23 cellular contexts compared by ENCODE assay signal in genomic region chr6:34418367-34418766, GRCh38. TPM values are rescaled to one million over a fixed set of nuclear protein-coding genes. Genes with fewer than 3 reads are reported as not detected.
A peak's percentile ranks its signal among the peaks of the same experiment; 100 is the strongest.
DNase-seq lines count a peak whose midpoint lies in the region; ATAC-seq and TF ChIP-seq lines count a peak whose summit lies in the region.
"Had no signal": no experiment of that assay in that cellular context is flagged by ENCODE, and none has a peak within 500 bp of the region (broad histone marks: within the 10 kb centered on the region; RNA-seq: fewer than 3 reads in every experiment).

No MANE protein-coding gene starts in this region.

- no peaks in the 10 kb centered on the region for H3K9me3 Mint-ChIP-seq in activated CD4-positive, alpha-beta T cell treated with anti-CD3 and anti-CD28 coated beads, Interleukin-2, amount 10 ng/mL, durations not matched to agents 24 days and 14 days
- H3K9me3 Mint-ChIP-seq in CD8-positive, alpha-beta T cell, result no peaks in the 10 kb centered on the region
- H3K9me3 Mint-ChIP-seq in activated T-helper 17 cell treated with anti-CD3 and anti-CD28 coated beads, Interleukin-2, amount 50 U/mL, for 72 hours, result no peaks in the 10 kb centered on the region
- peaks cover 4% of the 10 kb centered on the region for H3K9me3 Mint-ChIP-seq in mesothelial cell of epicardium
- H3K9me3 Mint-ChIP-seq: dendritic cell treated with granulocyte-macrophage colony-stimulating factor and Interleukin-4, amounts not matched to agents 40 ng/mL and 50 ng/mL, for 4 days had no signal

- WGBS in upper lobe of left lung, 2 donors, result 83 to 89% methylated on average over 5 of the region's 5 CpGs

- no peak for TF ChIP-seq CTCF in CD8-positive, alpha-beta T cell (IDR thresholded peaks at IDR 0.05)
- TF ChIP-seq CTCF in mesothelial cell of epicardium (IDR thresholded peaks at IDR 0.05; ENCODE audit: unreplicated experiment), result no peak
- TF ChIP-seq CTCF in vagina (IDR thresholded peaks at IDR 0.05), result no peak
- TF ChIP-seq CTCF in upper lobe of left lung (IDR thresholded peaks at IDR 0.05), result no peak

- no peaks in the 10 kb centered on the region for H3K27me3 Mint-ChIP-seq in activated CD4-positive, alpha-beta T cell treated with anti-CD3 and anti-CD28 coated beads, Interleukin-2, amount 10 ng/mL, durations not matched to agents 24 days and 14 days
- H3K27me3 Mint-ChIP-seq in CD8-positive, alpha-beta T cell (ENCODE audit: low read depth), result no peaks in the 10 kb centered on the region
- H3K27me3 Mint-ChIP-seq in activated T-helper 17 cell treated with anti-CD3 and anti-CD28 coated beads, Interleukin-2, amount 50 U/mL, for 72 hours, result no peaks in the 10 kb centered on the region
- H3K27me3 Mint-ChIP-seq in mesothelial cell of epicardium (ENCODE audit: low read depth), result no peaks in the 10 kb centered on the region
- H3K27me3 Mint-ChIP-seq: dendritic cell treated with granulocyte-macrophage colony-stimulating factor and Interleukin-4, amounts not matched to agents 40 ng/mL and 50 ng/mL, for 4 days had no signal

- CTCF ChIA-PET in CD8-positive, alpha-beta T cell (lab: Charles Lee), result no interaction called here

- intact Hi-C loops in activated CD4-positive, alpha-beta T cell treated with anti-CD3 and anti-CD28 coated beads, Interleukin-2, amount 10 ng/mL, durations not matched to agents 24 days and 14 days (cut with micrococcal nuclease), result no loop called here
- intact Hi-C loops in CD8-positive, alpha-beta T cell (cut with DNase I, micrococcal nuclease), result no loop called here
- intact Hi-C loops in vagina (cut with DNase I), result loop anchor here (10.0 kb wide), 1 partner anchor 224 kb away; no protein-coding TSS in a partner anchor

- TF ChIP-seq EP300 in upper lobe of left lung (IDR thresholded peaks at IDR 0.05), result no peak

- no peaks in the 10 kb centered on the region for H3K27me3 ChIP-seq in CD8-positive, alpha-beta T cell (ENCODE audit: insufficient read depth, low read length)
- H3K27me3 ChIP-seq in vagina, result no peaks in the 10 kb centered on the region
- H3K27me3 ChIP-seq in upper lobe of left lung, result no peaks in the 10 kb centered on the region
- H3K27me3 ChIP-seq: heart right ventricle, spleen had no signal

- H3K27ac Mint-ChIP-seq in activated CD4-positive, alpha-beta T cell treated with anti-CD3 and anti-CD28 coated beads, Interleukin-2, amount 10 ng/mL, durations not matched to agents 24 days and 14 days, result peak overlapping the region; percentile 1
- peak overlapping the region; percentile 3 for H3K27ac Mint-ChIP-seq in CD8-positive, alpha-beta T cell
- H3K27ac Mint-ChIP-seq in activated T-helper 17 cell treated with anti-CD3 and anti-CD28 coated beads, Interleukin-2, amount 50 U/mL, for 72 hours, result peak overlapping the region; percentile 29
- peak overlapping the region; percentile 5 for H3K27ac Mint-ChIP-seq in mesothelial cell of epicardium
- H3K27ac Mint-ChIP-seq: dendritic cell treated with granulocyte-macrophage colony-stimulating factor and Interleukin-4, amounts not matched to agents 40 ng/mL and 50 ng/mL, for 4 days had no signal

- no peak overlapping the region for H3K4me3 Mint-ChIP-seq in activated CD4-positive, alpha-beta T cell treated with anti-CD3 and anti-CD28 coated beads, Interleukin-2, amount 10 ng/mL, durations not matched to agents 24 days and 14 days
- H3K4me3 Mint-ChIP-seq in CD8-positive, alpha-beta T cell, result no peak overlapping the region
- no peak overlapping the region for H3K4me3 Mint-ChIP-seq in activated T-helper 17 cell treated with anti-CD3 and anti-CD28 coated beads, Interleukin-2, amount 50 U/mL, for 72 hours
- no peak overlapping the region for H3K4me3 Mint-ChIP-seq in mesothelial cell of epicardium
- H3K4me3 Mint-ChIP-seq: dendritic cell treated with granulocyte-macrophage colony-stimulating factor and Interleukin-4, amounts not matched to agents 40 ng/mL and 50 ng/mL, for 4 days had no signal

- POLR2A ChIA-PET in CD8-positive, alpha-beta T cell (lab: Charles Lee), result no interaction called here

- H3K4me3 ChIP-seq in CD8-positive, alpha-beta T cell (ENCODE audit: low read depth, low read length), result no peak overlapping the region
- no peak overlapping the region for H3K4me3 ChIP-seq in vagina
- no peak overlapping the region for H3K4me3 ChIP-seq in upper lobe of left lung
- H3K4me3 ChIP-seq: A549, heart right ventricle, mucosa of descending colon, spleen had no signal

- H3K36me3 ChIP-seq in CD8-positive, alpha-beta T cell (ENCODE audit: insufficient read depth, low read length), result peaks cover 61% of the 10 kb centered on the region
- H3K36me3 ChIP-seq in vagina (peaks cover 8 to 69% of the 10 kb centered on the region in 2 donors), upper lobe of left lung (peaks cover 33 to 76% (median 70%) of the 10 kb centered on the region in 4 donors)

- TF ChIP-seq POLR2A in vagina (IDR thresholded peaks at IDR 0.05) (no peak), upper lobe of left lung (IDR thresholded peaks at IDR 0.05) (no peak)

- H3K27ac ChIP-seq in CD8-positive, alpha-beta T cell (ENCODE audit: low read depth, low read length), result no peak overlapping the region
- H3K27ac ChIP-seq in vagina (no peak overlapping the region), upper lobe of left lung (no peak overlapping the region)
- H3K27ac ChIP-seq: A549, heart right ventricle, KMS-11, spleen had no signal

- no peaks in the 10 kb centered on the region for H3K9me3 ChIP-seq in CD8-positive, alpha-beta T cell (ENCODE audit: low read length)
- H3K9me3 ChIP-seq in vagina, result no peaks in the 10 kb centered on the region
- no peaks in the 10 kb centered on the region for H3K9me3 ChIP-seq in upper lobe of left lung
- H3K9me3 ChIP-seq: A549, heart right ventricle, mucosa of descending colon, spleen had no signal

- peaks cover 5% of the 10 kb centered on the region for H3K4me1 ChIP-seq in CD8-positive, alpha-beta T cell (ENCODE audit: insufficient read depth, low read length)
- H3K4me1 ChIP-seq in vagina (peaks cover 23% of the 10 kb centered on the region), upper lobe of left lung (peaks cover 6 to 16% (median 9%) of the 10 kb centered on the region in 4 donors)

- H3K4me1 Mint-ChIP-seq in activated CD4-positive, alpha-beta T cell treated with anti-CD3 and anti-CD28 coated beads, Interleukin-2, amount 10 ng/mL, durations not matched to agents 24 days and 14 days, result peaks cover 24% of the 10 kb centered on the region
- H3K4me1 Mint-ChIP-seq in CD8-positive, alpha-beta T cell (ENCODE audit: low read depth), result peaks cover 31% of the 10 kb centered on the region
- H3K4me1 Mint-ChIP-seq in activated T-helper 17 cell treated with anti-CD3 and anti-CD28 coated beads, Interleukin-2, amount 50 U/mL, for 72 hours, result no peaks in the 10 kb centered on the region
- peaks cover 3% of the 10 kb centered on the region for H3K4me1 Mint-ChIP-seq in mesothelial cell of epicardium

- peaks cover 73% of the 10 kb centered on the region for H3K36me3 Mint-ChIP-seq in activated CD4-positive, alpha-beta T cell treated with anti-CD3 and anti-CD28 coated beads, Interleukin-2, amount 10 ng/mL, durations not matched to agents 24 days and 14 days (ENCODE audit: low read depth)
- peaks cover 72% of the 10 kb centered on the region for H3K36me3 Mint-ChIP-seq in CD8-positive, alpha-beta T cell
- peaks cover 94% of the 10 kb centered on the region for H3K36me3 Mint-ChIP-seq in activated T-helper 17 cell treated with anti-CD3 and anti-CD28 coated beads, Interleukin-2, amount 50 U/mL, for 72 hours (ENCODE audit: low read depth)
- peaks cover 56% of the 10 kb centered on the region for H3K36me3 Mint-ChIP-seq in mesothelial cell of epicardium

- no peak for DNase-seq in activated CD4-positive, alpha-beta T cell treated with anti-CD3 and anti-CD28 coated beads, Interleukin-2, amount 10 ng/mL, durations not matched to agents 24 days and 14 days
- DNase-seq in activated CD4-positive, alpha-beta T cell treated with anti-CD3 and anti-CD28 coated beads, Interleukin-2, amount 50 U/mL, for 1 hour, result no peak
- DNase-seq in CD8-positive, alpha-beta T cell, result no peak
- DNase-seq in mesothelial cell of epicardium (ENCODE audit: low spot score in 2 of 2, unreplicated experiment in 2 of 2) (no peak), vagina (ENCODE audit: extremely low spot score in 2 of 2) (no peak), upper lobe of left lung (no peak)
- DNase-seq: activated T-cell treated with anti-CD3 and anti-CD28 coated beads, Interleukin-2, amount 50 U/mL, for 1 hour; C1 segment of cervical spinal cord; GDM1; heart right ventricle; left ventricle myocardium superior; mucosa of descending colon; NCI-H1048; NCI-H1930; NCI-H345; NCI-H82; spleen had no signal

- ATAC-seq in CD8-positive, alpha-beta T cell, result no peak
- no peak for ATAC-seq in activated T-helper 17 cell treated with anti-CD3 and anti-CD28 coated beads, Interleukin-2, amount 50 U/mL, for 72 hours (replicated peaks)
- no peak for ATAC-seq in upper lobe of left lung (ENCODE audit: low FRiP score in 2 of 2)
- ATAC-seq in GM19328 (IDR thresholded peaks at IDR 0.05; ENCODE audit: unreplicated experiment), result no peak
- ATAC-seq: A549, heart right ventricle, left ventricle myocardium superior, mucosa of descending colon, Right ventricle myocardium inferior had no signal

RNA-seq across cellular contexts. Expression of gene RPS10, which starts 7.5 kb away (rescaled TPM):
- total RNA-seq in activated CD4-positive, alpha-beta T cell treated with anti-CD3 and anti-CD28 coated beads, Interleukin-2, amount 10 ng/mL, durations not matched to agents 24 days and 14 days, result 1,681 and 1,689 TPM in 2 replicates
- 1,000 to 10,000 TPM; 2,721 to 2,770 TPM for total RNA-seq in CD8-positive, alpha-beta T cell
- total RNA-seq in activated T-helper 17 cell treated with anti-CD3 and anti-CD28 coated beads, Interleukin-2, amount 50 U/mL, for 72 hours, result 1,000 to 10,000 TPM; 2,080 to 2,467 TPM
- total RNA-seq in mesothelial cell of epicardium (1,317 to 1,425 TPM (median 1,369 TPM) in 3 replicates), vagina (2,671 TPM), upper lobe of left lung (1,000 to 10,000 TPM in 4 of 6 donors, 100 to 1,000 TPM in 2; 383 to 1,975 (median 1,074) TPM)

RNA-seq across cellular contexts. Expression of gene NUDT3, which starts 25.9 kb away (rescaled TPM):
- total RNA-seq in activated CD4-positive, alpha-beta T cell treated with anti-CD3 and anti-CD28 coated beads, Interleukin-2, amount 10 ng/mL, durations not matched to agents 24 days and 14 days, result 21.2 and 21.8 TPM in 2 replicates
- 10 to 100 TPM; 12.5 to 12.9 TPM for total RNA-seq in CD8-positive, alpha-beta T cell
- 10 to 100 TPM in 1 of 2 donors, 1 to 10 TPM in 1; 7.9 to 12.8 TPM for total RNA-seq in activated T-helper 17 cell treated with anti-CD3 and anti-CD28 coated beads, Interleukin-2, amount 50 U/mL, for 72 hours
- total RNA-seq in mesothelial cell of epicardium (32.7 to 33.3 TPM (median 33.2 TPM) in 3 replicates), vagina (27.0 TPM), upper lobe of left lung (10 to 100 TPM; 15.1 to 32.7 (median 26.0) TPM)

RNA-seq across cellular contexts. Expression of gene PACSIN1, which starts 47.5 kb away (rescaled TPM):
- total RNA-seq in activated CD4-positive, alpha-beta T cell treated with anti-CD3 and anti-CD28 coated beads, Interleukin-2, amount 10 ng/mL, durations not matched to agents 24 days and 14 days, result not detected in 2 replicates
- total RNA-seq in CD8-positive, alpha-beta T cell, result 1 to 10 TPM; 1.7 to 2.4 TPM
- under 1 TPM in 1 of 2 donors, not detected in 1; 0.09 TPM for total RNA-seq in activated T-helper 17 cell treated with anti-CD3 and anti-CD28 coated beads, Interleukin-2, amount 50 U/mL, for 72 hours
- 3.3 to 4.5 TPM (median 3.6 TPM) in 3 replicates for total RNA-seq in mesothelial cell of epicardium
- 0.74 TPM for total RNA-seq in vagina
- 1 to 10 TPM in 1 of 6 donors, under 1 TPM in 2, not detected in 3; 0.06 to 3.0 (median 0.17) TPM for total RNA-seq in upper lobe of left lung
